ENCODE assay signal across 10 cellular contexts in the genomic region with DNA sequence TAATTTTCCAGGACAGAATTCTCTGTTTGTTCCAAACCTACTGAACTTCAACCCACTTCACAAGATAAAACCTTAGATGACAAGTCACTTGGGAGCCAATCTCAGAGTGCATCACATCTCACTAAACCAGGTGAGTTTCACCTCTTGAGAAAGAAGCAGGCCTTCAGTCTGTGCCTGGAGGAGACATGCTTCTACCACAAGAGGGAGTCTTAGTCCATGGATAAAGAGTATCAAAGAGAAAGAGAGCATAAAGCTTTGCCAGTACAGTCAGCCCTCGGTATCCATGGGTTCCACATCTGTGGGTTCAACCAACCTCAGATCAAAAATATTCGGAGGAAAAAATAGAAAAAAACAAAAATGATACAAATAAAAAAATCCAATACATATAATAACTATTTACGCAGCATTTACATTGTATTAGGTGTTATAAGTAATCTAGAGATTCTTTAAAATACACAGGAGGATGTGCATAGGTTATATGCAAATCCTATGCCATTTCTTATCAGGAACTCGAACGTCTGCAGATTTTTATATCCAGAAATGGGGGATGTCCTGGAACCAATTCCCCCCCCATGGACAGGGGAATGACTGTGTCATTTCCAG. TPM values are rescaled to one million over a fixed set of nuclear protein-coding genes. Genes with fewer than 3 reads are reported as not detected.
DNase-seq lines count a peak whose midpoint lies in the region; ATAC-seq and TF ChIP-seq lines count a peak whose summit lies in the region.
"Had no signal": no experiment of that assay in that cellular context is flagged by ENCODE, and none has a peak within 500 bp of the region (broad histone marks: within the 10 kb centered on the region; RNA-seq: fewer than 3 reads in every experiment).

No MANE protein-coding gene starts in this region.

- WGBS in stomach, 5 donors = 52 to 63% (median 60%) methylated on average over 5 of the region's 5 CpGs

- no peaks in the 10 kb centered on the region for H3K27me3 ChIP-seq in stomach

- H3K4me3 Mint-ChIP-seq in CD14-positive monocyte = no peak overlapping the region
- H3K4me3 Mint-ChIP-seq in activated naive CD4-positive, alpha-beta T cell treated with anti-CD3 and anti-CD28 coated beads, Interleukin-2, amount 50 U/mL, for 24 hours = no peak overlapping the region

- ATAC-seq in stimulated activated naive CD8-positive, alpha-beta T cell treated with anti-CD3 and anti-CD28 coated beads, Interleukin-15, Interleukin-2, amounts not matched to agents 100 U/mL and 50 U/mL, for 24 hours = peak; percentile 61
- ATAC-seq in GM21367 (IDR thresholded peaks at IDR 0.05; ENCODE audit: unreplicated experiment) = no peak

- TF ChIP-seq CTCF in CD14-positive monocyte (IDR thresholded peaks at IDR 0.05) (peak; percentile 23), GM10266 (IDR thresholded peaks at IDR 0.05; ENCODE audit: control insufficient read depth, insufficient read depth, low read depth, missing control alignments) (peak; percentile 64), stomach (IDR thresholded peaks at IDR 0.05) (peak in 3 of 7 experiments; percentile 38 to 49 (median 43))

- no peaks in the 10 kb centered on the region for H3K4me1 Mint-ChIP-seq in CD14-positive monocyte
- peaks cover 19% of the 10 kb centered on the region for H3K4me1 Mint-ChIP-seq in activated naive CD4-positive, alpha-beta T cell treated with anti-CD3 and anti-CD28 coated beads, Interleukin-2, amount 50 U/mL, for 24 hours

- peaks cover 71 to 86% of the 10 kb centered on the region in 2 donors for H3K36me3 Mint-ChIP-seq in CD14-positive monocyte
- H3K36me3 Mint-ChIP-seq in activated naive CD4-positive, alpha-beta T cell treated with anti-CD3 and anti-CD28 coated beads, Interleukin-2, amount 50 U/mL, for 24 hours = peaks cover 5% of the 10 kb centered on the region

- intact Hi-C loops in CD14-positive monocyte (cut with micrococcal nuclease) (no loop called here), stomach (cut with DNase I; ENCODE audit: low total_unique reads) (no loop called here)

- no peaks in the 10 kb centered on the region for H3K4me1 ChIP-seq in stomach

- TF ChIP-seq POLR2A in stomach (IDR thresholded peaks at IDR 0.05) = no peak

- H3K4me3 ChIP-seq in stomach = no peak overlapping the region
- H3K4me3 ChIP-seq: SK-N-MC, skin epidermis had no signal

- no peak for TF ChIP-seq EP300 in stomach (IDR thresholded peaks at IDR 0.05)

- peaks cover 0 to 2% (median 0%) of the 10 kb centered on the region in 7 donors for H3K9me3 Mint-ChIP-seq in CD14-positive monocyte
- no peaks in the 10 kb centered on the region for H3K9me3 Mint-ChIP-seq in activated naive CD4-positive, alpha-beta T cell treated with anti-CD3 and anti-CD28 coated beads, Interleukin-2, amount 50 U/mL, for 24 hours

- no peak for DNase-seq in CD14-positive monocyte (ENCODE audit: low spot score)
- DNase-seq in GM10266 (ENCODE audit: extremely low spot score) = peak; percentile 37
- peak; percentile 9 for DNase-seq in NCI-H2196 treated with DMSO at 0.1 percent for 48 hours (lab: John Stamatoyannopoulos, UW; ENCODE audit: unreplicated experiment)
- DNase-seq in hepatic stellate cell (ENCODE audit: low spot score) = peak; percentile 41
- DNase-seq in stimulated activated naive CD8-positive, alpha-beta T cell treated with anti-CD3 and anti-CD28 coated beads, Interleukin-15, Interleukin-2, amounts not matched to agents 100 U/mL and 50 U/mL, for 24 hours = no peak
- DNase-seq in stomach = no peak

- no peak overlapping the region for H3K27ac Mint-ChIP-seq in CD14-positive monocyte
- peak overlapping the region; percentile 48 for H3K27ac Mint-ChIP-seq in activated naive CD4-positive, alpha-beta T cell treated with anti-CD3 and anti-CD28 coated beads, Interleukin-2, amount 50 U/mL, for 24 hours

- H3K27ac ChIP-seq in stomach = no peak overlapping the region
- H3K27ac ChIP-seq: SK-N-MC, skin epidermis had no signal

- no peaks in the 10 kb centered on the region for H3K9me3 ChIP-seq in stomach

- H3K27me3 Mint-ChIP-seq in CD14-positive monocyte (ENCODE audit: low read depth in 3 of 3) = no peaks in the 10 kb centered on the region
- no peaks in the 10 kb centered on the region for H3K27me3 Mint-ChIP-seq in activated naive CD4-positive, alpha-beta T cell treated with anti-CD3 and anti-CD28 coated beads, Interleukin-2, amount 50 U/mL, for 24 hours

- H3K36me3 ChIP-seq in stomach = peaks cover 15 to 98% (median 91%) of the 10 kb centered on the region in 4 donors

RNA-seq across cellular contexts. Expression of a gene that starts 37.7 kb away (rescaled TPM):
- polyA plus RNA-seq in CD14-positive monocyte = 1 to 10 TPM in 1 of 2 donors, under 1 TPM in 1; 0.24 to 1.1 TPM
- 1 to 10 TPM in 3 of 5 donors, not detected in 2; 3.1 to 5.5 (median 4.8) TPM for total RNA-seq in stomach
- 1 to 10 TPM; 6.6 to 7.8 (median 6.9) TPM for polyA plus RNA-seq in stomach

Comparison
In these comparisons a context has a peak if more than half of its experiments do, and no peak if none do; other contexts are left out.
1. DNase-seq: peak in GM10266 (single experiment), NCI-H2196 treated with DMSO at 0.1 percent for 48 hours (single experiment) and hepatic stellate cell (single experiment); none in CD14-positive monocyte (single experiment), stimulated activated naive CD8-positive, alpha-beta T cell treated with anti-CD3 and anti-CD28 coated beads, Interleukin-15, Interleukin-2, amounts not matched to agents 100 U/mL and 50 U/mL, for 24 hours (single experiment) and stomach (single experiment).